ENCODE assay signal across 8 cellular contexts in the genomic region with DNA sequence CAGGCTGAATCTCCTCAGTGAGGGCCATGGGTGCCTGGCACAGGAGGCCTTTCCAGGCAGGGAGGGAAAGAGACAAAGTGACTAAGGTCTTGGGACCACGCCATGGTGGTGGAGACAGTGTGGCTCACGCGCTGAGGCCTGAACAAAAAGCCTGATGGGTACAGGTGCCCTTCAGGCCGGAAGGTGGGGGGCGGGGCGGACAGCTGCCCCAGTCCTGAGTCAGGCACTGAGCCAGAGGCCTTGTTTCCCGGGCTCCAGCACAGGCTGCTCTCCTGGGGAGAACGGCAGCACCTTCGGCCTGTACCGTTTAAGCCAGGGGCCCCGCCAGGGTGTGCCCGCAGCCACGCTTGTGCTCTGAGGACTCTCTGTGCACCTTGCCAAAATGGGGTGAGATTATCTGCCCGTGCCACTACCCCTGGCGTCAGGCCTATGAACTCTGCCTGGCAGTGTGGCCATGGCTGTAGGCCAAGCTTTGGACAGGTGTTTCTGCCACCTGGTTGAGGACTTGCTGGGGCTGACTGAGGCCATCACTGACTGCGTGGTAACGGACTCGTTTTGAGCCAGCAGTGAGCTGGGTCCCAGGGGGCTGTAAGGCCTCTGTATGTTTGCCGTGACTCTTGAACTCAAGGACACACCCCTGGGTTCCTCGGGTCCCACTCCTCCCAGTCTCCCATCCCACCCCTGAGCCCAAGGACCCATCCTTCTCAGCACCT. TPM values are rescaled to one million over a fixed set of nuclear protein-coding genes. Genes with fewer than 3 reads are reported as not detected.
DNase-seq lines count a peak whose midpoint lies in the region; ATAC-seq and TF ChIP-seq lines count a peak whose summit lies in the region.
"Had no signal": no experiment of that assay in that cellular context is flagged by ENCODE, and none has a peak within 500 bp of the region (broad histone marks: within the 10 kb centered on the region; RNA-seq: fewer than 3 reads in every experiment).

No MANE protein-coding gene starts in this region.

- no CpG with 5 or more reads among the region's 20 CpGs for whole genome bisulfite sequencing in trophoblast cell (ENCODE audit: extremely low coverage, insufficient coverage, insufficient read length)

- no peak overlapping the region for H2BK12ac ChIP-seq in trophoblast cell (ENCODE audit: low read length)

- H2AK5ac ChIP-seq in trophoblast cell (ENCODE audit: low read length): no peak overlapping the region

- H3K36me3 Mint-ChIP-seq in mesothelial cell of epicardium: peaks cover 2% of the 10 kb centered on the region

- no peak overlapping the region for H4K12ac ChIP-seq in trophoblast cell (ENCODE audit: low read depth, low read length)

- no peaks in the 10 kb centered on the region for H3K9me3 Mint-ChIP-seq in mesothelial cell of epicardium

- H3K9me3 ChIP-seq in trophoblast cell (ENCODE audit: insufficient read depth, low read depth, low read length): no peaks in the 10 kb centered on the region

- H2AFZ ChIP-seq in trophoblast cell (ENCODE audit: insufficient read depth, low read length, poor library complexity): no peak overlapping the region

- H3K27me3 Mint-ChIP-seq in mesothelial cell of epicardium (ENCODE audit: low read depth): no peaks in the 10 kb centered on the region

- H3K4me1 ChIP-seq in trophoblast cell (ENCODE audit: control insufficient read depth in 1 of 2, insufficient read depth in 2 of 2, low read length in 2 of 2): peaks cover 10 to 13% of the 10 kb centered on the region in 2 experiments

- peaks cover 3% of the 10 kb centered on the region for H3K79me1 ChIP-seq in trophoblast cell (ENCODE audit: low read length)

- no peak overlapping the region for H3K18ac ChIP-seq in trophoblast cell (ENCODE audit: low read length)

- no peak overlapping the region for H3K9ac ChIP-seq in trophoblast cell (ENCODE audit: low read length)

- H2BK120ac ChIP-seq in trophoblast cell (ENCODE audit: insufficient read depth, low read length, poor library complexity): no peak overlapping the region

- peak; percentile 94 for DNase-seq in DMS79 treated with DMSO at 0.1 percent for 48 hours (lab: John Stamatoyannopoulos, UW)
- peak; percentile 81 to 94 for DNase-seq in NCI-H2081 (lab: John Stamatoyannopoulos, UW)
- peak; percentile 60 for DNase-seq in cerebellum (ENCODE audit: low spot score)
- DNase-seq in omental fat pad (ENCODE audit: low spot score): peak; percentile 5
- DNase-seq in trophoblast cell: no peak
- no peak for DNase-seq in mesothelial cell of epicardium (ENCODE audit: low spot score in 2 of 2, unreplicated experiment in 2 of 2)
- DNase-seq: stimulated activated CD4-positive, alpha-beta T cell treated with anti-CD3 and anti-CD28 coated beads, Interleukin-15, amount 100 ng/mL, for 24 hours had no signal

- no peak overlapping the region for H3K23ac ChIP-seq in trophoblast cell (ENCODE audit: low read length)

- H3K36me3 ChIP-seq in trophoblast cell (ENCODE audit: control insufficient read depth in 1 of 2, insufficient read depth in 2 of 2, low read length in 2 of 2): no peaks in the 10 kb centered on the region

- TF ChIP-seq CTCF in omental fat pad (IDR thresholded peaks at IDR 0.05): no peak
- TF ChIP-seq CTCF in mesothelial cell of epicardium (IDR thresholded peaks at IDR 0.05; ENCODE audit: unreplicated experiment): no peak

- no peak overlapping the region for H3K27ac Mint-ChIP-seq in mesothelial cell of epicardium

- no peak overlapping the region for H3K14ac ChIP-seq in trophoblast cell (ENCODE audit: low read length)

- H2BK5ac ChIP-seq in trophoblast cell (ENCODE audit: low read depth, low read length, poor library complexity): no peak overlapping the region

- H3K4me2 ChIP-seq in trophoblast cell (ENCODE audit: low read length): no peak overlapping the region

- no peak overlapping the region for H3K4ac ChIP-seq in trophoblast cell (ENCODE audit: low read depth, low read length)

- H4K8ac ChIP-seq in trophoblast cell (ENCODE audit: low read depth, low read length): no peak overlapping the region

- no peak overlapping the region for H3K4me3 Mint-ChIP-seq in mesothelial cell of epicardium

- no peaks in the 10 kb centered on the region for H3K79me2 ChIP-seq in trophoblast cell (ENCODE audit: control insufficient read depth, insufficient read depth, low read length, poor library complexity)

- H3K4me1 Mint-ChIP-seq in mesothelial cell of epicardium: peaks cover 47% of the 10 kb centered on the region

- H4K91ac ChIP-seq in trophoblast cell (ENCODE audit: low read depth, low read length): no peak overlapping the region

- no peak overlapping the region for H3K27ac ChIP-seq in trophoblast cell (ENCODE audit: low read depth, low read length)

- H3K27me3 ChIP-seq in trophoblast cell (ENCODE audit: insufficient read depth, low read length): no peaks in the 10 kb centered on the region

- no peak overlapping the region for H3K4me3 ChIP-seq in trophoblast cell (ENCODE audit: low read depth, low read length)

- ATAC-seq in omental fat pad (ENCODE audit: low FRiP score) (no peak), GM21367 (IDR thresholded peaks at IDR 0.05; ENCODE audit: unreplicated experiment) (no peak)

RNA-seq across cellular contexts. Expression of gene DNMT3A, which starts 31.7 kb away (rescaled TPM):
- total RNA-seq in cerebellum: 63.3 TPM
- total RNA-seq in omental fat pad: 10 to 100 TPM in 1 of 4 donors, 1 to 10 TPM in 3; 8.0 to 18.0 (median 9.3) TPM
- 23.3 and 25.8 TPM in 2 replicates for polyA plus RNA-seq in trophoblast cell (2013)
- total RNA-seq in mesothelial cell of epicardium: 210 to 219 TPM (median 215 TPM) in 3 replicates

Comparison
In these comparisons a context has a peak if more than half of its experiments do, and no peak if none do; other contexts are left out.
1. DNase-seq: peak in DMS79 treated with DMSO at 0.1 percent for 48 hours (single experiment), NCI-H2081 (2 of 2), cerebellum (single experiment) and omental fat pad (single experiment); none in trophoblast cell (0 of 2) and mesothelial cell of epicardium (0 of 2).